In the genomic region with DNA sequence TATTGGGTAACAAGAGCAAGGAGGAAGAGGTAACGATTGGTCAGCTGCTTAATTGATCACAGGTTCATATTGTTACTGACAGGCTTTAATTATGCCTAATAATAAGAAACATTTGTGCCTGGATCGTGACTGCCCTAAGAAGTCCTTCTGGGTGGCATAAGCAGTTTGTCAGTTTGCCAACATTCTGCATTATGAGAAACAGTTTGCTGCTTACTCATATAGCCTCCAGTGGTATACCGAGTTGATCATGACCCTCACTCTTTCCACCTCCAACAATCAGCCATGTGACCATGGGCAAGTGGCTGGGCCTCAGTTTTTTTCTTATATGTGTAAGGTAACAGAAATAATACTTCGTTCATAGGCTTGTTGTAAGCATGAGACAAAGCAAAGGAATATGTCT, we compare ENCODE assay signal across 18 cellular contexts.
DNase-seq lines count a peak whose midpoint lies in the region; ATAC-seq and TF ChIP-seq lines count a peak whose summit lies in the region.
"Had no signal": no experiment of that assay in that cellular context is flagged by ENCODE, and none has a peak within 500 bp of the region (broad histone marks: within the 10 kb centered on the region; RNA-seq: fewer than 3 reads in every experiment).

No MANE protein-coding gene starts in this region.

- ATAC-seq in HG03159 (IDR thresholded peaks at IDR 0.05; ENCODE audit: unreplicated experiment): no peak
- ATAC-seq: activated CD8-positive, alpha-beta T cell treated with anti-CD3 and anti-CD28 coated beads for 36 hours; activated T-helper 17 cell treated with anti-CD3 and anti-CD28 coated beads, Interleukin-2, amount 50 U/mL, for 72 hours had no signal

- peaks cover 10% of the 10 kb centered on the region for H3K9me3 ChIP-seq in adipocyte (ENCODE audit: control insufficient read depth, low read length)

- no peak overlapping the region for H3K4me3 ChIP-seq in adipocyte (ENCODE audit: low read length)
- no peak overlapping the region for H3K4me3 ChIP-seq in fibroblast of the aortic adventitia (ENCODE audit: low read depth, low read length)

- no peak for TF ChIP-seq CTCF in fibroblast of the aortic adventitia (IDR thresholded peaks at IDR 0.05; ENCODE audit: insufficient read depth, low read length)

- H3K4me1 ChIP-seq in adipocyte (ENCODE audit: control insufficient read depth, insufficient read depth, low read length): no peaks in the 10 kb centered on the region
- H3K4me1 ChIP-seq: parathyroid adenoma had no signal

- no peaks in the 10 kb centered on the region for H3K36me3 ChIP-seq in adipocyte (ENCODE audit: control insufficient read depth, insufficient read depth, low read length, severe bottlenecking)

- H3K9ac ChIP-seq in adipocyte (ENCODE audit: low read length): no peak overlapping the region
- H3K9ac ChIP-seq: parathyroid adenoma had no signal

- H3K27me3 ChIP-seq in adipocyte (replicated peaks; ENCODE audit: control insufficient read depth, insufficient read depth, low read length): no peaks in the 10 kb centered on the region

- DNase-seq in AG08395 (ENCODE audit: low spot score): peak; percentile 60
- DNase-seq in HS-27A (ENCODE audit: low read depth): peak; percentile 24
- peak; percentile 80 for DNase-seq in adipocyte (ENCODE audit: low read depth)
- DNase-seq in fibroblast of the aortic adventitia (ENCODE audit: low read depth): peak; percentile 32
- DNase-seq in NCI-H774 (lab: John Stamatoyannopoulos, UW): no peak
- no peak for DNase-seq in retina
- no peak for DNase-seq in NCI-H524 (lab: John Stamatoyannopoulos, UW)
- DNase-seq: activated CD8-positive, alpha-beta T cell treated with anti-CD3 and anti-CD28 coated beads for 36 hours; AML-193; aorta; effector CD4-positive, alpha-beta T cell; glutamatergic neuron; NCI-H187; NCI-H748 treated with DMSO at 0.1 percent for 48 hours; SHP77 treated with DMSO at 0.1 percent for 48 hours had no signal

Comparison
In these comparisons a context has a peak if more than half of its experiments do, and no peak if none do; other contexts are left out.
1. DNase-seq: peak in AG08395 (single experiment), HS-27A (single experiment), adipocyte (single experiment) and fibroblast of the aortic adventitia (single experiment); none in NCI-H774 (single experiment), retina (single experiment) and NCI-H524 (0 of 2).